ENCODE assay signal across 17 cellular contexts in the genomic region with DNA sequence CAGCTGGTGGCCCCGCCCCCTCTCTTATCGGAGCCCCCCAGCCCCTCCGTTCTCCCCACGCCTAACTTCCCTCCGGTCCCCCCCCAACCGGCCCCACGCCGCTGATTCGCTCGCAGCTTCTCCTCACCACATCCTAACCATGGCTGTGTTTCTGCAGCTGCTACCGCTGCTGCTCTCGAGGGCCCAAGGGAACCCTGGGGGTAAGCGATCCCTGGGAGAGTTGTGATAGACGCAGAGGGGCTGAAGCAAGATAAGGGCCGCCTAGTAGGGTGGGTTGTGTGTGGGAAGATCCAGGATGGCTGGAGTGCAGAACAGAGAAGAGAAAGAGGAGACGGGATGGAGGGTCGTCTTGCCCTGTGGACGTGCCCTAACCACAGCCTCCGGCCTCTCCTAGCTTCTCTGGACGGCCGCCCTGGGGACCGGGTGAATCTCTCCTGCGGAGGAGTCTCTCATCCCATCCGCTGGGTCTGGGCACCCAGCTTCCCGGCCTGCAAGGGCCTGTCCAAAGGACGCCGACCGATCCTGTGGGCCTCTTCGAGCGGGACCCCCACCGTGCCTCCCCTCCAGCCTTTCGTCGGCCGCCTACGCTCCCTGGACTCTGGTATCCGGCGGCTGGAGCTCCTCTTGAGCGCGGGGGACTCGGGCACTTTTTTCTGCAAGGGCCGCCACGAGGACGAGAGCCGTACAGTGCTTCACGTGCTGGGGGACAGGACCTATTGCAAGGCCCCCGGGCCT. TPM values are rescaled to one million over a fixed set of nuclear protein-coding genes. Genes with fewer than 3 reads are reported as not detected.
DNase-seq lines count a peak whose midpoint lies in the region; ATAC-seq and TF ChIP-seq lines count a peak whose summit lies in the region.
"Had no signal": no experiment of that assay in that cellular context is flagged by ENCODE, and none has a peak within 500 bp of the region (broad histone marks: within the 10 kb centered on the region; RNA-seq: fewer than 3 reads in every experiment).

A gene with protein sequence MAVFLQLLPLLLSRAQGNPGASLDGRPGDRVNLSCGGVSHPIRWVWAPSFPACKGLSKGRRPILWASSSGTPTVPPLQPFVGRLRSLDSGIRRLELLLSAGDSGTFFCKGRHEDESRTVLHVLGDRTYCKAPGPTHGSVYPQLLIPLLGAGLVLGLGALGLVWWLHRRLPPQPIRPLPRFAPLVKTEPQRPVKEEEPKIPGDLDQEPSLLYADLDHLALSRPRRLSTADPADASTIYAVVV (plus strand): TSS at position 129 of the 735 bp plus-strand sequence. CDS start 11 bp downstream, at position 140.

- H3K4me1 Mint-ChIP-seq in activated B cell treated with CpG ODN at 0.5 μM for 24 hours, result peaks cover 40% of the 10 kb centered on the region
- peaks cover 39 to 43% of the 10 kb centered on the region in 2 donors for H3K4me1 Mint-ChIP-seq in natural killer cell
- H3K4me1 Mint-ChIP-seq in T-helper 2 cell treated with Interferon-gamma antibody and Interleukin-4, amounts not matched to agents 5 μg/mL and 100 μg/mL, for 36 hours (ENCODE audit: low read depth), result peaks cover 33% of the 10 kb centered on the region

- H3K36me3 Mint-ChIP-seq in activated B cell treated with CpG ODN at 0.5 μM for 24 hours (ENCODE audit: low read depth) (peaks cover 25% of the 10 kb centered on the region), natural killer cell (peaks cover 16% of the 10 kb centered on the region)
- H3K36me3 Mint-ChIP-seq in T-helper 2 cell treated with Interferon-gamma antibody and Interleukin-4, amounts not matched to agents 5 μg/mL and 100 μg/mL, for 36 hours (ENCODE audit: low read depth), result peaks cover 18% of the 10 kb centered on the region

- H3K9ac ChIP-seq in BLaER1, result peak within 1 kb of the TSS; percentile 55; the same call in 1 of the 2 replicates

- peak within 1 kb of the TSS; percentile 56 for H3K4me3 ChIP-seq in BLaER1
- no peak within 1 kb of the TSS for H3K4me3 ChIP-seq in H7 (ENCODE audit: insufficient read depth, low read depth, low read length)
- H3K4me3 ChIP-seq: mucosa of descending colon, Peyer's patch, prostate gland had no signal

- H3K4me2 ChIP-seq in BLaER1, result peak within 1 kb of the TSS; percentile 99

- H3K4me3 Mint-ChIP-seq in activated B cell treated with CpG ODN at 0.5 μM for 24 hours, result no peak within 1 kb of the TSS
- peak within 1 kb of the TSS; percentile 81 for H3K4me3 Mint-ChIP-seq in natural killer cell
- H3K4me3 Mint-ChIP-seq in T-helper 2 cell treated with Interferon-gamma antibody and Interleukin-4, amounts not matched to agents 5 μg/mL and 100 μg/mL, for 36 hours, result no peak within 1 kb of the TSS

- DNase-seq in H7 (peak; percentile 58), activated B cell treated with CpG ODN at 0.5 μM for 24 hours (no peak), natural killer cell (no peak), NCI-H2081 treated with DMSO at 0.1 percent for 48 hours (lab: John Stamatoyannopoulos, UW) (no peak), AG08395 (ENCODE audit: low spot score) (no peak)
- DNase-seq in T-helper 2 cell treated with Interferon-gamma antibody and Interleukin-4, amounts not matched to agents 5 μg/mL and 100 μg/mL, for 36 hours (ENCODE audit: low spot score), result no peak
- DNase-seq: activated naive CD4-positive, alpha-beta T cell; AML-193; DMS53; mucosa of descending colon; NCI-H2029 treated with DMSO at 0.1 percent for 48 hours; NCI-H69; Peyer's patch had no signal

- ATAC-seq in activated B cell treated with CpG ODN at 0.5 μM for 24 hours (ENCODE audit: low read depth) (no peak), natural killer cell (peak in 2 of 3 donors; percentile 36 to 71)
- ATAC-seq: mucosa of descending colon had no signal

- peaks cover 39% of the 10 kb centered on the region for H4K20me1 ChIP-seq in BLaER1

- no peaks in the 10 kb centered on the region for H3K27me3 ChIP-seq in BLaER1
- no peaks in the 10 kb centered on the region for H3K27me3 ChIP-seq in H7 (ENCODE audit: control insufficient read depth, insufficient read depth, low read length)
- H3K27me3 ChIP-seq: heart right ventricle, Peyer's patch had no signal

- H3K9me3 Mint-ChIP-seq in activated B cell treated with CpG ODN at 0.5 μM for 24 hours, result no peaks in the 10 kb centered on the region
- no peaks in the 10 kb centered on the region for H3K9me3 Mint-ChIP-seq in natural killer cell
- H3K9me3 Mint-ChIP-seq in T-helper 2 cell treated with Interferon-gamma antibody and Interleukin-4, amounts not matched to agents 5 μg/mL and 100 μg/mL, for 36 hours, result no peaks in the 10 kb centered on the region

- H3K9me3 ChIP-seq in BLaER1, result no peaks in the 10 kb centered on the region
- H3K9me3 ChIP-seq: heart right ventricle, mucosa of descending colon, Peyer's patch, prostate gland had no signal

- CTCF ChIA-PET in activated B cell treated with CpG ODN at 0.5 μM for 24 hours (lab: Charles Lee), result interaction anchor here (0.8 to 1.7 kb wide), 2 partner anchors 46 to 106 kb away, joined by 3 to 4 read pairs; no protein-coding TSS in a partner anchor

- POLR2A ChIA-PET in activated B cell treated with CpG ODN at 0.5 μM for 24 hours (lab: Charles Lee), result interaction anchor here (0.5 to 7.7 kb wide), 10 partner anchors 13 to 1168 kb away, joined by 3 to 131 read pairs (median 4); a partner anchor contains a TSS

- intact Hi-C loops in activated B cell treated with CpG ODN at 0.5 μM for 24 hours (cut with micrococcal nuclease), result no loop called here
- intact Hi-C loops in natural killer cell (cut with micrococcal nuclease), result no loop called here

- TF ChIP-seq CTCF in activated B cell treated with CpG ODN at 0.5 μM for 24 hours (IDR thresholded peaks at IDR 0.05), result no peak
- TF ChIP-seq CTCF in natural killer cell (IDR thresholded peaks at IDR 0.05), result no peak

- peaks cover 29% of the 10 kb centered on the region for H3K36me3 ChIP-seq in BLaER1
- H3K36me3 ChIP-seq in H7 (replicated peaks; ENCODE audit: control insufficient read depth, insufficient read depth, low read length), result peaks cover 8% of the 10 kb centered on the region
- H3K36me3 ChIP-seq: prostate gland had no signal

- no peaks in the 10 kb centered on the region for H3K27me3 Mint-ChIP-seq in activated B cell treated with CpG ODN at 0.5 μM for 24 hours
- H3K27me3 Mint-ChIP-seq in natural killer cell (ENCODE audit: low read depth in 2 of 2), result peaks cover 0 to 4% of the 10 kb centered on the region in 2 donors
- H3K27me3 Mint-ChIP-seq in T-helper 2 cell treated with Interferon-gamma antibody and Interleukin-4, amounts not matched to agents 5 μg/mL and 100 μg/mL, for 36 hours (ENCODE audit: low read depth), result peaks cover 2% of the 10 kb centered on the region

- H3K4me1 ChIP-seq in BLaER1, result peaks cover 72% of the 10 kb centered on the region

- peak within 1 kb of the TSS; percentile 83 for H3K27ac ChIP-seq in BLaER1
- H3K27ac ChIP-seq: Peyer's patch, prostate gland had no signal

- H3K27ac Mint-ChIP-seq in activated B cell treated with CpG ODN at 0.5 μM for 24 hours, result peak within 1 kb of the TSS; percentile 46
- peak within 1 kb of the TSS; percentile 9 to 87 for H3K27ac Mint-ChIP-seq in natural killer cell
- no peak within 1 kb of the TSS for H3K27ac Mint-ChIP-seq in T-helper 2 cell treated with Interferon-gamma antibody and Interleukin-4, amounts not matched to agents 5 μg/mL and 100 μg/mL, for 36 hours

RNA-seq across cellular contexts. Expression of the gene that starts here (rescaled TPM):
- total RNA-seq in H7 (2014; rRNA removed; shearing (Covaris generic)), result not detected in 2 replicates
- total RNA-seq in activated B cell treated with CpG ODN at 0.5 μM for 24 hours, result 0.12 TPM in 1 of 2 replicates, not detected in the other
- 10 to 100 TPM in 2 of 3 donors, 1 to 10 TPM in 1; 9.4 to 19.0 (median 12.8) TPM for total RNA-seq in natural killer cell
- total RNA-seq: M059J, Peyer's patch had no signal

Comparison
In these comparisons a context has a peak if more than half of its experiments do, and no peak if none do; other contexts are left out.
1. Peak in DNase-seq in H7; RNA of the gene not detected or under 1 TPM.